In genomic region chr19:55624109-55625003, GRCh38 we compare ENCODE assay signal across 8 cellular contexts. TPM values are rescaled to one million over a fixed set of nuclear protein-coding genes. Genes with fewer than 3 reads are reported as not detected.
A peak's percentile ranks its signal among the peaks of the same experiment; 100 is the strongest.
DNase-seq lines count a peak whose midpoint lies in the region; TF ChIP-seq lines count a peak whose summit lies in the region.

A gene with protein sequence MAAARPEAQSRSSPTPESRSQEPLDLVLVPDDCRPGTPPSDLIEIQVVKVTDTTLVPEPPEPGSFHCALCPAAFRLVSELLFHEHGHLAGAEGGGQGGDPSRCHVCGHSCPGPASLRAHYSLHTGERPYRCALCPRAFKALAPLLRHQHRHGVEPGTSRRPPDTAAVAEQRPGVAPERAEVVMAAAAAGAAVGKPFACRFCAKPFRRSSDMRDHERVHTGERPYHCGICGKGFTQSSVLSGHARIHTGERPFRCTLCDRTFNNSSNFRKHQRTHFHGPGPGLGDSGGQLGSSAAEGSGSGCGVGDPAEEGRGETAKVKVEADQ (minus strand): TSS chr19:55624566. CDS start chr19:55624561, 5 bp downstream.

- TF ChIP-seq POLR2A in GM19099 (IDR thresholded peaks at IDR 0.05; ENCODE audit: extremely low read depth, insufficient read length, low read depth) = peak; percentile 90

- H3K79me2 ChIP-seq in OCI-LY7 (ENCODE audit: insufficient read depth, low read depth, low read length) = no peaks in the 10 kb centered on the region

- H3K4me3 ChIP-seq in AG04449 (ENCODE audit: low read depth, low read length) (peak within 1 kb of the TSS; percentile 78), OCI-LY7 (ENCODE audit: low read depth, low read length, poor library complexity, severe bottlenecking) (peak within 1 kb of the TSS; percentile 67), epithelial cell of proximal tubule (ENCODE audit: low read depth, low read length) (peak within 1 kb of the TSS; percentile 71)
- H3K4me3 ChIP-seq in Jurkat, Clone E6-1 (ENCODE audit: low read length) = peak within 1 kb of the TSS; percentile 71

- POLR2A ChIA-PET in AG04449 (lab: Yijun Ruan, JAX) = interaction anchor here (0.6 to 1.6 kb wide), 10 partner anchors 10 to 409 kb away, joined by 3 to 6 read pairs (median 4); partner anchors contain the start of genes FIZ1, ZNF581 and ZNF865
- POLR2A ChIA-PET in OCI-LY7 (lab: Charles Lee) = interaction anchor here (0.6 to 1.3 kb wide), 12 partner anchors 9 to 690 kb away, joined by 3 to 15 read pairs (median 4); partner anchors contain the start of genes FIZ1, U2AF2 and ZSCAN5A

- TF ChIP-seq CTCF in AG04449 (IDR thresholded peaks at IDR 0.05; ENCODE audit: insufficient read depth, low read length, missing control alignments) (no peak), OCI-LY7 (conservative IDR thresholded peaks at IDR 0.05; ENCODE audit: low read length) (no peak), epithelial cell of proximal tubule (conservative IDR thresholded peaks at IDR 0.05; ENCODE audit: low read depth, low read length) (no peak)

- H3K27ac ChIP-seq in OCI-LY7 (ENCODE audit: low read depth, low read length, poor library complexity, severe bottlenecking) = peak within 1 kb of the TSS; percentile 63

- no peaks in the 10 kb centered on the region for H4K20me1 ChIP-seq in OCI-LY7 (ENCODE audit: insufficient read depth, low read length)

- H3K9me2 ChIP-seq in OCI-LY7 (ENCODE audit: insufficient read depth, low read length) = no peaks in the 10 kb centered on the region

- H3K4me1 ChIP-seq in OCI-LY7 (ENCODE audit: insufficient read depth, low read length, poor library complexity, severe bottlenecking) = peaks cover 11% of the 10 kb centered on the region

- CTCF ChIA-PET in AG04449 (lab: Yijun Ruan, JAX) (interaction anchor here (1.1 to 7.6 kb wide), 9 partner anchors 11 to 484 kb away, joined by 3 to 74 read pairs (median 18); partner anchors contain the start of gene ZNF865), OCI-LY7 (lab: Charles Lee; ENCODE audit: unreplicated experiment) (interaction anchor here (0.6 to 0.7 kb wide), 3 partner anchors 13 to 107 kb away, joined by 3 to 4 read pairs (median 3); no protein-coding TSS in a partner anchor)

- no peaks in the 10 kb centered on the region for H3K9me3 ChIP-seq in OCI-LY7 (ENCODE audit: low read length)

- H3K36me3 ChIP-seq in OCI-LY7 (ENCODE audit: insufficient read depth, low read length) = peaks cover 8% of the 10 kb centered on the region; the same call in 1 of the 2 replicates

- intact Hi-C loops in OCI-LY7 (cut with micrococcal nuclease; ENCODE audit: unreplicated experiment) = no loop called here

- H2AFZ ChIP-seq in OCI-LY7 (ENCODE audit: low read length) = peak within 1 kb of the TSS; percentile 46; the same call in 1 of the 2 replicates

- BruUV-seq in OCI-LY7 (replicated peaks; lab: Mats Ljungman, UMichigan) = no TSS peak

- H3K4me2 ChIP-seq in OCI-LY7 (ENCODE audit: low read length) = peak within 1 kb of the TSS; percentile 91

- DNase-seq in AG04449 (ENCODE audit: low read depth, low spot score) = no peak
- DNase-seq in Jurkat, Clone E6-1 (ENCODE audit: low read depth, low spot score) = peak; percentile 86
- DNase-seq in OCI-LY7 (ENCODE audit: low spot score) = peak; percentile 97
- DNase-seq in activated T-cell treated with anti-CD3 and anti-CD28 coated beads, Interleukin-2, amount 50 U/mL, for 1 hour = peak; percentile 93
- no peak for DNase-seq in epithelial cell of proximal tubule (ENCODE audit: low read depth)
- peak; percentile 94 for DNase-seq in mucosa of gallbladder (ENCODE audit: low spot score)
- DNase-seq in stimulated activated CD8-positive, alpha-beta memory T cell treated with anti-CD3 and anti-CD28 coated beads, Interleukin-2, amount 100 ng/mL, for 48 hours (ENCODE audit: low read depth in 2 of 2) = peak; percentile 89 to 96

RNA-seq across cellular contexts. Expression of the gene that starts here (rescaled TPM):
- 11.2 TPM for polyA plus RNA-seq in Jurkat, Clone E6-1 (2012; ENCODE audit: insufficient read depth, insufficient read length)
- 3.4 and 6.6 TPM in 2 replicates for total RNA-seq in OCI-LY7 (2014; rRNA removed; shearing (Covaris generic))
- total RNA-seq in OCI-LY7 (2022) = 4.0 and 5.4 TPM in 2 replicates
- total RNA-seq in epithelial cell of proximal tubule = 0.58 and 4.0 TPM in 2 replicates
- 13.0 TPM for total RNA-seq in mucosa of gallbladder

Comparison
In these comparisons a context has a peak if more than half of its experiments do, and no peak if none do; other contexts are left out.
1. DNase-seq: peak in Jurkat, Clone E6-1 (single experiment), OCI-LY7 (single experiment), activated T-cell treated with anti-CD3 and anti-CD28 coated beads, Interleukin-2, amount 50 U/mL, for 1 hour (single experiment), mucosa of gallbladder (single experiment) and stimulated activated CD8-positive, alpha-beta memory T cell treated with anti-CD3 and anti-CD28 coated beads, Interleukin-2, amount 100 ng/mL, for 48 hours (2 of 2); none in AG04449 (single experiment) and epithelial cell of proximal tubule (single experiment).
2. Peak in every context shown above with its lines, with median percentiles within 50 percentile points of each other: H3K4me3 ChIP-seq.